Comparison of ENCODE assay signal across 14 cellular contexts in genomic region chr2:3151153-3151918, GRCh38.
DNase-seq lines count a peak whose midpoint lies in the region; ATAC-seq and TF ChIP-seq lines count a peak whose summit lies in the region.
"Had no signal": no experiment of that assay in that cellular context is flagged by ENCODE, and none has a peak within 500 bp of the region (broad histone marks: within the 10 kb centered on the region; RNA-seq: fewer than 3 reads in every experiment).

No MANE protein-coding gene starts in this region.

- peaks cover 10% of the 10 kb centered on the region for H3K9me3 Mint-ChIP-seq in glutamatergic neuron (ENCODE audit: unreplicated experiment)

- peak overlapping the region; percentile 91 for H3K27ac Mint-ChIP-seq in glutamatergic neuron (ENCODE audit: unreplicated experiment)
- H3K27ac Mint-ChIP-seq: CD8-positive, alpha-beta memory T cell; progenitor cell of endocrine pancreas; WTC11 had no signal

- peaks cover 15% of the 10 kb centered on the region for H3K36me3 Mint-ChIP-seq in glutamatergic neuron (ENCODE audit: unreplicated experiment)

- H3K27me3 Mint-ChIP-seq in glutamatergic neuron (ENCODE audit: unreplicated experiment) = peaks cover 7% of the 10 kb centered on the region
- H3K27me3 Mint-ChIP-seq: CD8-positive, alpha-beta memory T cell; progenitor cell of endocrine pancreas had no signal

- DNase-seq in NCI-H1436 (lab: John Stamatoyannopoulos, UW) (peak; percentile 83), glutamatergic neuron (no peak), SKM-1 (lab: John Stamatoyannopoulos, UW; ENCODE audit: unreplicated experiment) (no peak), putamen (ENCODE audit: low spot score) (no peak), GM10266 (ENCODE audit: extremely low spot score) (no peak)
- DNase-seq: CD8-positive, alpha-beta memory T cell; NCI-H226; SHP77 treated with DMSO at 0.1 percent for 48 hours; stimulated activated naive CD8-positive, alpha-beta T cell treated with anti-CD3 and anti-CD28 coated beads, Interleukin-15, Interleukin-2, amounts not matched to agents 100 U/mL and 50 U/mL, for 24 hours had no signal

- peak overlapping the region; percentile 23 for H3K4me3 Mint-ChIP-seq in glutamatergic neuron (ENCODE audit: unreplicated experiment)
- H3K4me3 Mint-ChIP-seq: CD8-positive, alpha-beta memory T cell; WTC11 had no signal

- TF ChIP-seq CTCF in glutamatergic neuron (IDR thresholded peaks at IDR 0.05; ENCODE audit: partially characterized antibody, unreplicated experiment) (no peak), GM10266 (IDR thresholded peaks at IDR 0.05; ENCODE audit: control insufficient read depth, insufficient read depth, low read depth, missing control alignments) (no peak)

- peak; percentile 42 for ATAC-seq in GM18858 (IDR thresholded peaks at IDR 0.05; ENCODE audit: unreplicated experiment)
- ATAC-seq in HG02610 (IDR thresholded peaks at IDR 0.05; ENCODE audit: unreplicated experiment) = peak; percentile 65
- no peak for ATAC-seq in HG03039 (IDR thresholded peaks at IDR 0.05; ENCODE audit: unreplicated experiment)
- ATAC-seq: stimulated activated naive CD8-positive, alpha-beta T cell treated with anti-CD3 and anti-CD28 coated beads, Interleukin-15, Interleukin-2, amounts not matched to agents 100 U/mL and 50 U/mL, for 24 hours; WTC11 had no signal

- peaks cover 22% of the 10 kb centered on the region for H3K4me1 Mint-ChIP-seq in glutamatergic neuron (ENCODE audit: low read depth, unreplicated experiment)
- H3K4me1 Mint-ChIP-seq: CD8-positive, alpha-beta memory T cell had no signal
